ENCODE assay signal across 3 cellular contexts in genomic region chr6:12165297-12165696, GRCh38.
A peak's percentile ranks its signal among the peaks of the same experiment; 100 is the strongest.
TF ChIP-seq lines count a peak whose summit lies in the region.

No MANE protein-coding gene starts in this region.

TF ChIP-seq in SK-N-SH, 30 proteins besides CTCF, POLR2A, EP300 and RAD21 (continued from another document):
- TF ChIP-seq REST (IDR thresholded peaks at IDR 0.05; ENCODE audit: low read depth, low read length): peak; percentile 81; the same call in 1 of the 2 replicates
TF ChIP-seq in SK-N-SH: peak in this region for 1.

TF ChIP-seq in SK-N-SH treated with all-trans-retinoic acid at 6 μM for 48 hours, 23 proteins besides CTCF, POLR2A, EP300 and RAD21 (continued from another document):
- TF ChIP-seq TOX (CRISPR knock-in tag; IDR thresholded peaks at IDR 0.05; ENCODE audit: borderline replicate concordance) (no peak), SNAI2 (CRISPR knock-in tag; IDR thresholded peaks at IDR 0.05) (no peak), PPARA (CRISPR knock-in tag; IDR thresholded peaks at IDR 0.05; ENCODE audit: borderline replicate concordance) (no peak), CREB5 (CRISPR knock-in tag; IDR thresholded peaks at IDR 0.05; ENCODE audit: low read depth) (no peak)

TF ChIP-seq in PFSK-1, 5 proteins besides CTCF, POLR2A, EP300 and RAD21 (continued from another document):
- peak; percentile 49 to 65; a peak in 2 of 4 replicates for TF ChIP-seq REST (IDR thresholded peaks at IDR 0.05; ENCODE audit: insufficient read depth in 1 of 2, low read depth in 2 of 2, low read length in 2 of 2)
- TF ChIP-seq FOXP2 (optimal IDR thresholded peaks at IDR 0.05; ENCODE audit: borderline replicate concordance, extremely low read depth, extremely low read length, insufficient read depth): no peak
- TF ChIP-seq TAF1 (IDR thresholded peaks at IDR 0.05; ENCODE audit: borderline replicate concordance, insufficient read depth, low read length): no peak
